In genomic region chr7:103056006-103056405, GRCh38 we compare ENCODE assay signal across 1 cellular context. TPM values are rescaled to one million over a fixed set of nuclear protein-coding genes. Genes with fewer than 3 reads are reported as not detected.
"Had no signal": no experiment of that assay in that cellular context is flagged by ENCODE, and none has a peak within 500 bp of the region (broad histone marks: within the 10 kb centered on the region; RNA-seq: fewer than 3 reads in every experiment).

No MANE protein-coding gene starts in this region.

RNA-seq across cellular contexts. Expression of gene FBXL13, which starts 18.6 kb away (rescaled TPM):
- total RNA-seq: T-helper 2 cell treated with Interferon-gamma antibody and Interleukin-4, amounts not matched to agents 100 ng/mL and 5 ng/mL, for 36 hours had no signal
